Comparison of ENCODE assay signal across 26 cellular contexts in genomic region chr3:78895528-78895927, GRCh38.
DNase-seq lines count a peak whose midpoint lies in the region; ATAC-seq and TF ChIP-seq lines count a peak whose summit lies in the region.
"Had no signal": no experiment of that assay in that cellular context is flagged by ENCODE, and none has a peak within 500 bp of the region (broad histone marks: within the 10 kb centered on the region; RNA-seq: fewer than 3 reads in every experiment).

No MANE protein-coding gene starts in this region.

- H3K4me3 ChIP-seq in brain microvascular endothelial cell (ENCODE audit: low read depth, low read length) = no peak overlapping the region
- no peak overlapping the region for H3K4me3 ChIP-seq in lower lobe of right lung
- H3K4me3 ChIP-seq: coronary artery, GM12878, left lung, vagina had no signal

- no peak for ATAC-seq in lower lobe of right lung
- ATAC-seq: activated T-cell treated with anti-CD3 and anti-CD28 coated beads, Interleukin-2, amount 50 U/mL, for 4 hours; effector memory CD8-positive, alpha-beta T cell; GM12878; left lung; Panc1 had no signal

- no peak for TF ChIP-seq CTCF in HFFc6 (IDR thresholded peaks at IDR 0.05)
- no peak for TF ChIP-seq CTCF in brain microvascular endothelial cell (IDR thresholded peaks at IDR 0.05; ENCODE audit: low read depth, low read length, missing control alignments)
- TF ChIP-seq CTCF in glutamatergic neuron (IDR thresholded peaks at IDR 0.05; ENCODE audit: partially characterized antibody, unreplicated experiment) = no peak
- no peak for TF ChIP-seq CTCF in lower lobe of right lung (IDR thresholded peaks at IDR 0.05)

- H3K9me3 Mint-ChIP-seq in HFFc6 (no peaks in the 10 kb centered on the region), glutamatergic neuron (ENCODE audit: unreplicated experiment) (peaks cover 8% of the 10 kb centered on the region)

- H3K27me3 Mint-ChIP-seq in HFFc6 (ENCODE audit: insufficient read depth) = peaks cover 3% of the 10 kb centered on the region; the same call in 1 of the 2 replicates
- no peaks in the 10 kb centered on the region for H3K27me3 Mint-ChIP-seq in glutamatergic neuron (ENCODE audit: unreplicated experiment)
- H3K27me3 Mint-ChIP-seq: activated CD4-positive, alpha-beta T cell treated with anti-CD3 and anti-CD28 coated beads, Interleukin-2, amount 10 ng/mL, durations not matched to agents 7 days and 5 days; effector memory CD8-positive, alpha-beta T cell; stimulated activated naive CD8-positive, alpha-beta T cell treated with anti-CD3 and anti-CD28 coated beads, Interleukin-15, Interleukin-2, amounts not matched to agents 100 ng/mL and 50 ng/mL, for 24 hours had no signal

- in situ Hi-C loops in brain microvascular endothelial cell (cut with HindIII; ENCODE audit: low pct_ligation_motif_present, low sequenced_read_pairs) = no loop called here

- peaks cover 11% of the 10 kb centered on the region for H3K36me3 Mint-ChIP-seq in HFFc6 (ENCODE audit: low read depth)
- H3K36me3 Mint-ChIP-seq in glutamatergic neuron (ENCODE audit: unreplicated experiment) = no peaks in the 10 kb centered on the region

- H3K27ac Mint-ChIP-seq in HFFc6 (no peak overlapping the region), glutamatergic neuron (ENCODE audit: unreplicated experiment) (peak overlapping the region; percentile 82)
- H3K27ac Mint-ChIP-seq: activated CD4-positive, alpha-beta T cell treated with anti-CD3 and anti-CD28 coated beads, Interleukin-2, amount 10 ng/mL, durations not matched to agents 7 days and 5 days; effector memory CD8-positive, alpha-beta T cell; stimulated activated naive CD8-positive, alpha-beta T cell treated with anti-CD3 and anti-CD28 coated beads, Interleukin-15, Interleukin-2, amounts not matched to agents 100 ng/mL and 50 ng/mL, for 24 hours had no signal

- H3K9me3 ChIP-seq in lower lobe of right lung = no peaks in the 10 kb centered on the region
- H3K9me3 ChIP-seq: left lung, vagina had no signal

- H3K27me3 ChIP-seq in brain microvascular endothelial cell (replicated peaks) (no peaks in the 10 kb centered on the region), lower lobe of right lung (ENCODE audit: low read depth) (no peaks in the 10 kb centered on the region)
- H3K27me3 ChIP-seq: left lung, vagina had no signal

- H3K4me3 Mint-ChIP-seq in HFFc6 (no peak overlapping the region), glutamatergic neuron (ENCODE audit: unreplicated experiment) (no peak overlapping the region)
- H3K4me3 Mint-ChIP-seq: activated CD4-positive, alpha-beta T cell treated with anti-CD3 and anti-CD28 coated beads, Interleukin-2, amount 10 ng/mL, durations not matched to agents 7 days and 5 days; activated T-cell treated with anti-CD3 and anti-CD28 coated beads, Interleukin-2, amount 50 U/mL, for 4 hours; effector memory CD8-positive, alpha-beta T cell; stimulated activated naive CD8-positive, alpha-beta T cell treated with anti-CD3 and anti-CD28 coated beads, Interleukin-15, Interleukin-2, amounts not matched to agents 100 ng/mL and 50 ng/mL, for 24 hours had no signal

- intact Hi-C loops in lower lobe of right lung (cut with DNase I) = no loop called here

- no peak overlapping the region for H3K27ac ChIP-seq in brain microvascular endothelial cell
- no peak overlapping the region for H3K27ac ChIP-seq in lower lobe of right lung
- H3K27ac ChIP-seq: C4-2B, coronary artery, left lung, vagina, WERI-Rb-1 had no signal

- H3K36me3 ChIP-seq in brain microvascular endothelial cell (replicated peaks) (no peaks in the 10 kb centered on the region), lower lobe of right lung (no peaks in the 10 kb centered on the region)
- H3K36me3 ChIP-seq: left lung, vagina, WERI-Rb-1 had no signal

- H3K4me1 Mint-ChIP-seq in HFFc6 (ENCODE audit: low read depth) (peaks cover 36% of the 10 kb centered on the region), glutamatergic neuron (ENCODE audit: low read depth, unreplicated experiment) (peaks cover 45% of the 10 kb centered on the region)
- H3K4me1 Mint-ChIP-seq: activated CD4-positive, alpha-beta T cell treated with anti-CD3 and anti-CD28 coated beads, Interleukin-2, amount 10 ng/mL, durations not matched to agents 7 days and 5 days had no signal

- H3K4me1 ChIP-seq in lower lobe of right lung = no peaks in the 10 kb centered on the region

- peak; percentile 20 for DNase-seq in AG20443 (ENCODE audit: low spot score)
- peak; percentile 38 for DNase-seq in HFFc6
- peak; percentile 32 for DNase-seq in brain microvascular endothelial cell
- DNase-seq in glutamatergic neuron = no peak
- DNase-seq in middle frontal gyrus (ENCODE audit: extremely low spot score, low spot score) = no peak
- DNase-seq in lower lobe of right lung = no peak
- DNase-seq in NOMO-1 treated with DMSO at 0.1 percent for 48 hours (lab: John Stamatoyannopoulos, UW; ENCODE audit: unreplicated experiment) = no peak
- no peak for DNase-seq in NCI-H146 (lab: John Stamatoyannopoulos, UW)
- DNase-seq: activated CD4-positive, alpha-beta T cell treated with anti-CD3 and anti-CD28 coated beads, Interleukin-2, amount 10 ng/mL, durations not matched to agents 7 days and 5 days; activated gamma-delta T cell treated with Interleukin-2 at 50 U/mL for 16 hours; activated T-cell treated with anti-CD3 and anti-CD28 coated beads, Interleukin-2, amount 50 U/mL, for 4 hours; DMS79 treated with DMSO at 0.1 percent for 48 hours; effector memory CD8-positive, alpha-beta T cell; left lung; NCI-H187; NCI-H524 treated with DMSO at 0.1 percent for 48 hours; SHP77 treated with DMSO at 0.1 percent for 48 hours; SW 1271; T-helper 9 cell; WERI-Rb-1 had no signal

Comparison
In these comparisons a context has a peak if more than half of its experiments do, and no peak if none do; other contexts are left out.
1. DNase-seq: peak in AG20443 (single experiment), HFFc6 (single experiment) and brain microvascular endothelial cell (single experiment); none in glutamatergic neuron (single experiment), middle frontal gyrus (single experiment), lower lobe of right lung (single experiment), NOMO-1 treated with DMSO at 0.1 percent for 48 hours (single experiment) and NCI-H146 (single experiment).